Comparison of ENCODE assay signal across 19 cellular contexts in the genomic region with DNA sequence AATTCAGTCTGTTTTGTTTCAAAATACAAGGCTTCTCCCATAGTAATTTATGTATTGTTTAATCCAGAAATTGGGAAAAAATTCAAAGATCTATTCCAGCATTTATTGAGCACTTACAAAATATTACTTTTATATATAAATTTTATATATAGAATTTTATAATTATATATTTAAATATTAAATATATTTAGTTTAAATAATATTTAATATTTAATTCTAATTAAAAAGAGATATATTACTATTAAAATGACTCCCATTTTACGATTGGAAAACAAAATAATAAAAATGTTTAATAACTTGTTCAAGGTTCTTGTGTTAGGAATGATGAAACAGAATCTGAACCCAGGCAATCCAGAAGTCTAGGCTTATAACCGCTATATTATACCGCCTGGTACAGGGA.
"Had no signal": no experiment of that assay in that cellular context is flagged by ENCODE, and none has a peak within 500 bp of the region (broad histone marks: within the 10 kb centered on the region; RNA-seq: fewer than 3 reads in every experiment).

No MANE protein-coding gene starts in this region.

- H3K4me2 ChIP-seq: KMS-11 had no signal

- H3K36me3 Mint-ChIP-seq: IgD-negative memory B cell had no signal

- H3K4me3 Mint-ChIP-seq: IgD-negative memory B cell had no signal

- H3K27ac Mint-ChIP-seq: IgD-negative memory B cell had no signal

- FAIRE-seq: K562 had no signal

- H3K27ac ChIP-seq: KMS-11, RWPE1 had no signal

- ATAC-seq: K562, SK-N-SH treated with all-trans-retinoic acid at 6 μM for 48 hours had no signal

- H3K9ac ChIP-seq: KMS-11 had no signal

- DNase-seq: Kasumi-1, MM.1S, NCI-H1092 treated with DMSO at 0.1 percent for 48 hours, NCI-H1436, NCI-H187, NCI-H2029, NCI-H2081 treated with DMSO at 0.1 percent for 48 hours, NCI-H2171, NCI-H226, NCI-H446, NCI-H510A, NCI-H524 treated with DMSO at 0.1 percent for 48 hours, NCI-H774, SHP77 had no signal

- H3K4me3 ChIP-seq: K562 had no signal
